ENCODE assay signal across 28 cellular contexts in genomic region chr2:12109363-12110017, GRCh38.
DNase-seq lines count a peak whose midpoint lies in the region; ATAC-seq, FAIRE-seq and TF ChIP-seq lines count a peak whose summit lies in the region.
"Had no signal": no experiment of that assay in that cellular context is flagged by ENCODE, and none has a peak within 500 bp of the region (broad histone marks: within the 10 kb centered on the region; RNA-seq: fewer than 3 reads in every experiment).

No MANE protein-coding gene starts in this region.

- peak; percentile 81 for DNase-seq in DMS 273 treated with DMSO at 0.1 percent for 48 hours (lab: John Stamatoyannopoulos, UW)
- peak; percentile 78 for DNase-seq in NCI-H2171 treated with DMSO at 0.1 percent for 48 hours (lab: John Stamatoyannopoulos, UW)
- peak; percentile 13 for DNase-seq in neural progenitor cell (ENCODE audit: low spot score)
- DNase-seq in lower lobe of right lung = no peak
- no peak for DNase-seq in H54 (ENCODE audit: insufficient read length, low spot score)
- DNase-seq: activated CD4-positive, alpha-beta T cell treated with anti-CD3 and anti-CD28 coated beads for 4 hours; activated effector memory CD4-positive, alpha-beta T cell treated with Interleukin-2 at 50 U/mL for 16 hours; activated naive CD8-positive, alpha-beta T cell treated with anti-CD3 and anti-CD28 coated beads, Interleukin-2, amount 50 U/mL, for 24 hours; activated T-cell treated with anti-CD3 and anti-CD28 coated beads for 4 hours; Caco-2; cerebellar nuclear complex; H7; KBM-7; left lung; MM.1S; NCI-H1417 treated with DMSO at 0.1 percent for 48 hours; NCI-H2081 treated with DMSO at 0.1 percent for 48 hours; NCI-H446; stimulated activated CD4-positive, alpha-beta T cell treated with anti-CD3 and anti-CD28 coated beads, Interleukin-4, amount 100 ng/mL, for 1 hour; substantia nigra; upper lobe of left lung had no signal

- H3K4me1 Mint-ChIP-seq in brain = peaks cover 55% of the 10 kb centered on the region
- H3K4me1 Mint-ChIP-seq in neural progenitor cell = peaks cover 3% of the 10 kb centered on the region

- H3K4me1 ChIP-seq in neural progenitor cell = peaks cover 6% of the 10 kb centered on the region
- no peaks in the 10 kb centered on the region for H3K4me1 ChIP-seq in lower lobe of right lung
- H3K4me1 ChIP-seq: Caco-2, left lung, upper lobe of left lung had no signal

- no peak overlapping the region for H2AFZ ChIP-seq in neural progenitor cell (replicated peaks)

- H3K27me3 Mint-ChIP-seq in brain (no peaks in the 10 kb centered on the region), neural progenitor cell (ENCODE audit: insufficient read depth, low read depth) (no peaks in the 10 kb centered on the region)
- H3K27me3 Mint-ChIP-seq: activated naive CD8-positive, alpha-beta T cell treated with anti-CD3 and anti-CD28 coated beads, Interleukin-2, amount 50 U/mL, for 24 hours had no signal

- TF ChIP-seq CTCF in brain (conservative IDR thresholded peaks at IDR 0.05) (no peak), neural progenitor cell (IDR thresholded peaks at IDR 0.05) (no peak), lower lobe of right lung (IDR thresholded peaks at IDR 0.05) (no peak)

- intact Hi-C loops in lower lobe of right lung (cut with DNase I) = no loop called here

- TF ChIP-seq POLR2A in H54 (IDR thresholded peaks at IDR 0.05; ENCODE audit: low read depth, low read length) = no peak

- H3K9me3 ChIP-seq in neural progenitor cell (ENCODE audit: low read depth) = no peaks in the 10 kb centered on the region
- no peaks in the 10 kb centered on the region for H3K9me3 ChIP-seq in lower lobe of right lung
- H3K9me3 ChIP-seq: Caco-2, left lung, right atrium auricular region, upper lobe of left lung had no signal

- H3K27ac ChIP-seq in neural progenitor cell (no peak overlapping the region), lower lobe of right lung (no peak overlapping the region)
- H3K27ac ChIP-seq: BLaER1 treated with 17β-estradiol and CSF1 and Interleukin-3, amounts not matched to agents 10 nM and 100 nM; left lung; right atrium auricular region; upper lobe of left lung had no signal

- H3K27me3 ChIP-seq in neural progenitor cell (no peaks in the 10 kb centered on the region), lower lobe of right lung (ENCODE audit: low read depth) (no peaks in the 10 kb centered on the region)
- H3K27me3 ChIP-seq: BLaER1 treated with 17β-estradiol and CSF1 and Interleukin-3, amounts not matched to agents 10 nM and 100 nM; left lung; right atrium auricular region; upper lobe of left lung had no signal

- ATAC-seq in HG03139 (IDR thresholded peaks at IDR 0.05; ENCODE audit: unreplicated experiment) = no peak
- no peak for ATAC-seq in lower lobe of right lung
- ATAC-seq: left lung; natural killer cell treated with Interleukin-12 subunit alpha and Interleukin-12 subunit beta and Interleukin-15 and Interleukin-18, amount 100 ng/mL, for 72 hours; SK-N-SH treated with all-trans-retinoic acid at 6 μM for 48 hours had no signal

- no peaks in the 10 kb centered on the region for H3K79me2 ChIP-seq in neural progenitor cell (ENCODE audit: low read depth)

- no peak overlapping the region for H3K4me3 Mint-ChIP-seq in brain
- H3K4me3 Mint-ChIP-seq in neural progenitor cell = no peak overlapping the region
- H3K4me3 Mint-ChIP-seq: mesothelial cell of epicardium; natural killer cell treated with Interleukin-12 subunit alpha and Interleukin-12 subunit beta and Interleukin-15 and Interleukin-18, amount 100 ng/mL, for 72 hours had no signal

- H3K4me3 ChIP-seq in neural progenitor cell (no peak overlapping the region), lower lobe of right lung (no peak overlapping the region)
- H3K4me3 ChIP-seq: BLaER1 treated with 17β-estradiol and CSF1 and Interleukin-3, amounts not matched to agents 10 nM and 100 nM; left lung; right atrium auricular region; upper lobe of left lung had no signal

- no peak for FAIRE-seq in H54 (lab: Jason Lieb, UNC)

- H3K27ac Mint-ChIP-seq in brain (peak overlapping the region in 3 of 5 experiments; percentile 44 to 75 (median 45)), neural progenitor cell (peak overlapping the region; percentile 53)
- H3K27ac Mint-ChIP-seq: activated naive CD8-positive, alpha-beta T cell treated with anti-CD3 and anti-CD28 coated beads, Interleukin-2, amount 50 U/mL, for 24 hours; mesothelial cell of epicardium; natural killer cell treated with Interleukin-12 subunit alpha and Interleukin-12 subunit beta and Interleukin-15 and Interleukin-18, amount 100 ng/mL, for 72 hours had no signal

- H3F3A ChIP-seq in neural progenitor cell (ENCODE audit: low read depth) = no peaks in the 10 kb centered on the region

- no peaks in the 10 kb centered on the region for H3K36me3 Mint-ChIP-seq in brain
- no peaks in the 10 kb centered on the region for H3K36me3 Mint-ChIP-seq in neural progenitor cell
- H3K36me3 Mint-ChIP-seq: mesothelial cell of epicardium; natural killer cell treated with Interleukin-12 subunit alpha and Interleukin-12 subunit beta and Interleukin-15 and Interleukin-18, amount 100 ng/mL, for 72 hours had no signal

- H3K9me3 Mint-ChIP-seq in brain (peaks cover 0 to 11% (median 0%) of the 10 kb centered on the region in 5 experiments), neural progenitor cell (no peaks in the 10 kb centered on the region)
- H3K9me3 Mint-ChIP-seq: activated naive CD8-positive, alpha-beta T cell treated with anti-CD3 and anti-CD28 coated beads, Interleukin-2, amount 50 U/mL, for 24 hours; mesothelial cell of epicardium; natural killer cell treated with Interleukin-12 subunit alpha and Interleukin-12 subunit beta and Interleukin-15 and Interleukin-18, amount 100 ng/mL, for 72 hours had no signal

- H3K4me2 ChIP-seq in neural progenitor cell = no peak overlapping the region

- H3K36me3 ChIP-seq in neural progenitor cell = no peaks in the 10 kb centered on the region
- no peaks in the 10 kb centered on the region for H3K36me3 ChIP-seq in lower lobe of right lung
- H3K36me3 ChIP-seq: BLaER1 treated with 17β-estradiol and CSF1 and Interleukin-3, amounts not matched to agents 10 nM and 100 nM; left lung; right atrium auricular region; upper lobe of left lung had no signal

- no peak overlapping the region for H3K9ac ChIP-seq in neural progenitor cell
- H3K9ac ChIP-seq: BLaER1 treated with 17β-estradiol and CSF1 and Interleukin-3, amounts not matched to agents 10 nM and 100 nM had no signal

- H4K20me1 ChIP-seq in neural progenitor cell (ENCODE audit: low read depth) = no peaks in the 10 kb centered on the region
- H4K20me1 ChIP-seq: BLaER1 treated with 17β-estradiol and CSF1 and Interleukin-3, amounts not matched to agents 10 nM and 100 nM had no signal

Comparison
In these comparisons a context has a peak if more than half of its experiments do, and no peak if none do; other contexts are left out.
1. DNase-seq: peak in DMS 273 treated with DMSO at 0.1 percent for 48 hours (single experiment), NCI-H2171 treated with DMSO at 0.1 percent for 48 hours (single experiment) and neural progenitor cell (single experiment); none in lower lobe of right lung (single experiment) and H54 (single experiment).